Comparison of ENCODE assay signal across 8 cellular contexts in genomic region chr6:56938634-56939294, GRCh38. TPM values are rescaled to one million over a fixed set of nuclear protein-coding genes. Genes with fewer than 3 reads are reported as not detected.
A peak's percentile ranks its signal among the peaks of the same experiment; 100 is the strongest.
DNase-seq lines count a peak whose midpoint lies in the region; ATAC-seq and TF ChIP-seq lines count a peak whose summit lies in the region.

No MANE protein-coding gene starts in this region.

- CTCF ChIA-PET in Calu3 (lab: Charles Lee): interaction anchor here (0.6 to 1.3 kb wide), 3 partner anchors 12 to 288 kb away, joined by 3 to 7 read pairs (median 3); partner anchors contain the start of gene BEND6

- H3K4me1 Mint-ChIP-seq in Calu3 (ENCODE audit: low read depth, unreplicated experiment) (peaks cover 18% of the 10 kb centered on the region), T-helper 17 cell (no peaks in the 10 kb centered on the region), endothelial cell (ENCODE audit: unreplicated experiment) (peaks cover 4% of the 10 kb centered on the region)
- no peaks in the 10 kb centered on the region for H3K4me1 Mint-ChIP-seq in stimulated activated naive B cell treated with anti-CD40 and anti-IgM and Interleukin-4, amounts not matched to agents 10 μg/mL and 1 μg/mL and 100 μg/mL, for 72 hours

- H3K27me3 ChIP-seq in kidney epithelial cell (ENCODE audit: control insufficient read depth, insufficient read depth, low read length): no peaks in the 10 kb centered on the region

- intact Hi-C loops in Calu3 (cut with micrococcal nuclease; ENCODE audit: unreplicated experiment): no loop called here

- H3K27ac Mint-ChIP-seq in Calu3 (ENCODE audit: unreplicated experiment) (peak overlapping the region; percentile 52), T-helper 17 cell (no peak overlapping the region), endothelial cell (ENCODE audit: unreplicated experiment) (no peak overlapping the region)
- no peak overlapping the region for H3K27ac Mint-ChIP-seq in stimulated activated naive B cell treated with anti-CD40 and anti-IgM and Interleukin-4, amounts not matched to agents 10 μg/mL and 1 μg/mL and 100 μg/mL, for 72 hours

- H3K27me3 Mint-ChIP-seq in Calu3 (ENCODE audit: unreplicated experiment) (no peaks in the 10 kb centered on the region), T-helper 17 cell (peaks cover 16% of the 10 kb centered on the region), endothelial cell (ENCODE audit: unreplicated experiment) (no peaks in the 10 kb centered on the region)
- H3K27me3 Mint-ChIP-seq in stimulated activated naive B cell treated with anti-CD40 and anti-IgM and Interleukin-4, amounts not matched to agents 10 μg/mL and 1 μg/mL and 100 μg/mL, for 72 hours: peaks cover 4 to 10% of the 10 kb centered on the region in 2 donors

- no TSS peak for BruUV-seq in Calu3 (replicated peaks; lab: Mats Ljungman, UMichigan)

- TF ChIP-seq CTCF in Calu3 (IDR thresholded peaks at IDR 0.05; ENCODE audit: unreplicated experiment) (no peak), kidney epithelial cell (IDR thresholded peaks at IDR 0.05; ENCODE audit: insufficient read depth, low read length, poor library complexity, severe bottlenecking) (no peak), endothelial cell (IDR thresholded peaks at IDR 0.05; ENCODE audit: unreplicated experiment) (no peak)

- H3K36me3 Mint-ChIP-seq in Calu3 (ENCODE audit: insufficient read depth, unreplicated experiment): no peaks in the 10 kb centered on the region
- H3K36me3 Mint-ChIP-seq in T-helper 17 cell (ENCODE audit: low read depth): no peaks in the 10 kb centered on the region
- peaks cover 3 to 5% of the 10 kb centered on the region in 2 donors for H3K36me3 Mint-ChIP-seq in stimulated activated naive B cell treated with anti-CD40 and anti-IgM and Interleukin-4, amounts not matched to agents 10 μg/mL and 1 μg/mL and 100 μg/mL, for 72 hours
- H3K36me3 Mint-ChIP-seq in endothelial cell (ENCODE audit: low read depth, unreplicated experiment): peaks cover 3% of the 10 kb centered on the region

- H3K4me3 ChIP-seq in kidney epithelial cell (ENCODE audit: low read depth, low read length): no peak overlapping the region

- DNase-seq in Calu3 (peak; percentile 47), H4 (ENCODE audit: low spot score) (peak; percentile 98), T1000 (lab: John Stamatoyannopoulos, UW) (peak; percentile 88), kidney epithelial cell (ENCODE audit: low read depth) (peak; percentile 98), T-helper 17 cell (no peak), endothelial cell (ENCODE audit: low spot score) (no peak)
- DNase-seq in stimulated activated naive B cell treated with anti-CD40 and anti-IgM and Interleukin-4, amounts not matched to agents 10 μg/mL and 1 μg/mL and 100 μg/mL, for 72 hours: no peak

- peaks cover 5% of the 10 kb centered on the region for H3K9me3 Mint-ChIP-seq in Calu3 (ENCODE audit: low read depth, unreplicated experiment)
- peaks cover 14 to 18% of the 10 kb centered on the region in 2 donors for H3K9me3 Mint-ChIP-seq in stimulated activated naive B cell treated with anti-CD40 and anti-IgM and Interleukin-4, amounts not matched to agents 10 μg/mL and 1 μg/mL and 100 μg/mL, for 72 hours
- no peaks in the 10 kb centered on the region for H3K9me3 Mint-ChIP-seq in endothelial cell (ENCODE audit: unreplicated experiment)

- no peak overlapping the region for H3K4me3 Mint-ChIP-seq in Calu3 (ENCODE audit: low read depth, unreplicated experiment)
- no peak overlapping the region for H3K4me3 Mint-ChIP-seq in T-helper 17 cell
- no peak overlapping the region for H3K4me3 Mint-ChIP-seq in stimulated activated naive B cell treated with anti-CD40 and anti-IgM and Interleukin-4, amounts not matched to agents 10 μg/mL and 1 μg/mL and 100 μg/mL, for 72 hours
- no peak overlapping the region for H3K4me3 Mint-ChIP-seq in endothelial cell (ENCODE audit: unreplicated experiment)

- H3K36me3 ChIP-seq in kidney epithelial cell (ENCODE audit: control insufficient read depth, insufficient read depth, low read length): no peaks in the 10 kb centered on the region

- H3K9me3 ChIP-seq in T-helper 17 cell (ENCODE audit: control insufficient read depth, low read length, poor library complexity, severe bottlenecking): peaks cover 10% of the 10 kb centered on the region

- no peak for ATAC-seq in T-helper 17 cell
- ATAC-seq in stimulated activated naive B cell treated with anti-CD40 and anti-IgM and Interleukin-4, amounts not matched to agents 10 μg/mL and 1 μg/mL and 100 μg/mL, for 72 hours (replicated peaks): no peak
- no peak for ATAC-seq in HG02981 (IDR thresholded peaks at IDR 0.05; ENCODE audit: unreplicated experiment)

RNA-seq across cellular contexts. Expression of gene BEND6, which starts 16.1 kb away (rescaled TPM):
- 1.3 and 1.8 TPM in 2 replicates for total RNA-seq in Calu3 (2022)
- total RNA-seq in H4 (2014; rRNA removed; shearing (Covaris generic)): 10.5 and 18.9 TPM in 2 replicates
- total RNA-seq in kidney epithelial cell: 2.7 and 2.8 TPM in 2 replicates
- total RNA-seq in T-helper 17 cell: not detected
- 0.97 TPM for total RNA-seq in endothelial cell (ENCODE audit: unreplicated experiment)

Comparison
In these comparisons a context has a peak if more than half of its experiments do, and no peak if none do; other contexts are left out.
1. DNase-seq: peak in Calu3 (single experiment), H4 (single experiment), T1000 (single experiment) and kidney epithelial cell (single experiment); none in T-helper 17 cell (0 of 3), stimulated activated naive B cell treated with anti-CD40 and anti-IgM and Interleukin-4, amounts not matched to agents 10 μg/mL and 1 μg/mL and 100 μg/mL, for 72 hours (single experiment) and endothelial cell (single experiment).